Comparison of ENCODE assay signal across 7 cellular contexts in genomic region chr21:25421327-25422028, GRCh38.
DNase-seq lines count a peak whose midpoint lies in the region; ATAC-seq and TF ChIP-seq lines count a peak whose summit lies in the region.

No MANE protein-coding gene starts in this region.

- H3K4me1 ChIP-seq in sigmoid colon = no peaks in the 10 kb centered on the region

- in situ Hi-C loops in KBM-7 (cut with MboI; ENCODE audit: low pct_unique_long_range_greater_than_20kb, low sequenced_read_pairs) = no loop called here

- TF ChIP-seq CTCF in GM12875 (IDR thresholded peaks at IDR 0.05; ENCODE audit: borderline replicate concordance, insufficient read depth, low read depth, low read length) (peak; percentile 67), sigmoid colon (IDR thresholded peaks at IDR 0.05) (no peak)

- H3K27ac Mint-ChIP-seq in naive B cell = peak overlapping the region; percentile 84 to 98 (median 94)

- no peaks in the 10 kb centered on the region for H3K27me3 ChIP-seq in sigmoid colon

- H3K4me1 Mint-ChIP-seq in naive B cell = peaks cover 33 to 43% (median 38%) of the 10 kb centered on the region in 3 donors

- H3K27me3 Mint-ChIP-seq in naive B cell = no peaks in the 10 kb centered on the region

- WGBS in sigmoid colon, 2 donors = 24 to 32% methylated on average over 6 of the region's 6 CpGs

- no peaks in the 10 kb centered on the region for H3K36me3 Mint-ChIP-seq in naive B cell

- H3K9me3 Mint-ChIP-seq in naive B cell = no peaks in the 10 kb centered on the region

- intact Hi-C loops in sigmoid colon (cut with DNase I) = no loop called here

- peak overlapping the region; percentile 31 for H3K4me3 ChIP-seq in GM12875 (ENCODE audit: low read depth, low read length)
- H3K4me3 ChIP-seq in sigmoid colon = no peak overlapping the region

- H3K36me3 ChIP-seq in sigmoid colon = no peaks in the 10 kb centered on the region

- ATAC-seq in GM21737 (IDR thresholded peaks at IDR 0.05; ENCODE audit: unreplicated experiment) = peak; percentile 61
- peak; percentile 82 to 83 for ATAC-seq in naive B cell (ENCODE audit: low read depth in 2 of 2)

- DNase-seq in KBM-7 (peak; percentile 87), SW480 (ENCODE audit: low spot score) (peak; percentile 34), amniotic stem cell (lab: John Stamatoyannopoulos, UW) (peak; percentile 45), naive B cell (peak; percentile 70), sigmoid colon (no peak)

- no peak for TF ChIP-seq EP300 in sigmoid colon (IDR thresholded peaks at IDR 0.05)

- no peak for TF ChIP-seq POLR2A in sigmoid colon (IDR thresholded peaks at IDR 0.05)

- no peaks in the 10 kb centered on the region for H3K9me3 ChIP-seq in sigmoid colon

- H3K4me3 Mint-ChIP-seq in naive B cell = peak overlapping the region; percentile 8 to 85 (median 65)

- H3K27ac ChIP-seq in sigmoid colon = no peak overlapping the region
